In the genomic region with DNA sequence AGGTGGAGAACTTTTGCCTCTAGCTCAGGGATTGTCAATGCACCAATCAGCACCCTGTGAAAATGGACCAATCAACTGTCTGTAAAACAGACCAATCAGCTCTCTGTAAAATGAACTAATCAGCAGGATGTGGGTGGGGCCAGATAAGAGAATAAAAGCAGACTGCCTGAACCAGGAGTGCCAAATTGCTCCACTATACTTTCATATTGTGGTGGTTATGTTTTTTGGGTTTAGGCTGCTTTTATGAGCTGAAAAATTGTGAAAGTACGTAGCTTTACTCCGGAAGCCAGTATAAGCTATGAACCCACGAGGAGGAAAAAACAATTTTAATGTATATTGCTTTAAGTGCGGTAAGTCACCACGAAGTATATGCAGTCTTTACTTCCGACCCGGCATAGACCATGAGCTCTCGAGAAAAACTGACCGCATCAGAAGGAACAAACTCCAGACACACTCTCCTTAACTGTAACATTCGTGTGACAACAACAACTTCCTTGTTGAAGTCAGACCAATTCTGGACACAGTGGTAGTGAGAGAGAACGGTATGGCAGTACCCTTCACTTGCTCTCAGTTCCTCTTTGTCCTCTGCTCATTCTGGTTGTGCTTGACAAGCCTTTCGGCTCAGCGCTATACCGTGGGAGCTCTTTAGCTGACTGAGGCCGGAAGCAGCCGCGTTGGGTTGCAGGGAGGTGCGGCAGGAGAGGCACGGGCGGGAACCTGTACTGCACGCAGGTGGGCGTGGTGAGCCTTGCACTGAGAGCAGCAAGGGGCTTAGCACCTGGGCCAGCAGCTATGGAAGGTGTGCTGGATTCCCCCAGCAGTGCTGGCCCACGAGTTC, we compare ENCODE assay signal across 7 cellular contexts.
DNase-seq lines count a peak whose midpoint lies in the region; ATAC-seq, FAIRE-seq and TF ChIP-seq lines count a peak whose summit lies in the region.

No MANE protein-coding gene starts in this region.

- DNase-seq in activated CD4-positive, alpha-beta T cell treated with anti-CD3 and anti-CD28 coated beads, Interleukin-2, amount 10 ng/mL, durations not matched to agents 24 days and 14 days = peak; percentile 92
- peak; percentile 45 to 54 for DNase-seq in stimulated activated CD8-positive, alpha-beta memory T cell treated with anti-CD3 and anti-CD28 coated beads, Interleukin-15, amount 100 ng/mL, for 48 hours (ENCODE audit: low read depth in 2 of 2)
- no peak for DNase-seq in WTC11 (ENCODE audit: low spot score)
- DNase-seq in D721Med (ENCODE audit: insufficient read length, low spot score) = no peak

- peak overlapping the region; percentile 83 for H3K4me3 Mint-ChIP-seq in activated CD4-positive, alpha-beta T cell treated with anti-CD3 and anti-CD28 coated beads, Interleukin-2, amount 10 ng/mL, durations not matched to agents 24 days and 14 days
- no peak overlapping the region for H3K4me3 Mint-ChIP-seq in WTC11

- FAIRE-seq in D721Med (lab: Jason Lieb, UNC) = no peak

- TF ChIP-seq CTCF in gastroesophageal sphincter (IDR thresholded peaks at IDR 0.05) = no peak
- no peak for TF ChIP-seq CTCF in WTC11 (IDR thresholded peaks at IDR 0.05)
- no peak for TF ChIP-seq CTCF in D721Med (IDR thresholded peaks at IDR 0.05; ENCODE audit: insufficient read depth, missing control alignments)

- peak overlapping the region in 1 of 2 donors; percentile 3 for H3K4me3 ChIP-seq in gastroesophageal sphincter

- H3K27ac Mint-ChIP-seq in activated CD4-positive, alpha-beta T cell treated with anti-CD3 and anti-CD28 coated beads, Interleukin-2, amount 10 ng/mL, durations not matched to agents 24 days and 14 days = peak overlapping the region; percentile 94
- no peak overlapping the region for H3K27ac Mint-ChIP-seq in WTC11

- ATAC-seq in GM19438 (IDR thresholded peaks at IDR 0.05; ENCODE audit: low read depth, unreplicated experiment) (peak; percentile 97), HG03378 (IDR thresholded peaks at IDR 0.05; ENCODE audit: unreplicated experiment) (peak; percentile 99), gastroesophageal sphincter (peak; percentile 65), WTC11 (no peak)

- no peaks in the 10 kb centered on the region for H3K9me3 ChIP-seq in gastroesophageal sphincter

- H3K9me3 Mint-ChIP-seq in activated CD4-positive, alpha-beta T cell treated with anti-CD3 and anti-CD28 coated beads, Interleukin-2, amount 10 ng/mL, durations not matched to agents 24 days and 14 days = no peaks in the 10 kb centered on the region
- H3K9me3 Mint-ChIP-seq in WTC11 = peaks cover 23% of the 10 kb centered on the region

- peaks cover 13% of the 10 kb centered on the region for H3K27me3 Mint-ChIP-seq in activated CD4-positive, alpha-beta T cell treated with anti-CD3 and anti-CD28 coated beads, Interleukin-2, amount 10 ng/mL, durations not matched to agents 24 days and 14 days
- H3K27me3 Mint-ChIP-seq in WTC11 (ENCODE audit: low read depth) = no peaks in the 10 kb centered on the region

- CTCF ChIA-PET in WTC11 (lab: Charles Lee) = no interaction called here

- no peaks in the 10 kb centered on the region for H3K36me3 Mint-ChIP-seq in activated CD4-positive, alpha-beta T cell treated with anti-CD3 and anti-CD28 coated beads, Interleukin-2, amount 10 ng/mL, durations not matched to agents 24 days and 14 days (ENCODE audit: low read depth)
- peaks cover 6% of the 10 kb centered on the region; the same call in 1 of the 2 replicates for H3K36me3 Mint-ChIP-seq in WTC11

- H3K36me3 ChIP-seq in gastroesophageal sphincter = no peaks in the 10 kb centered on the region

- H3K27ac ChIP-seq in gastroesophageal sphincter = no peak overlapping the region

- intact Hi-C loops in activated CD4-positive, alpha-beta T cell treated with anti-CD3 and anti-CD28 coated beads, Interleukin-2, amount 10 ng/mL, durations not matched to agents 24 days and 14 days (cut with micrococcal nuclease) = loop anchor here (1.0 to 5.0 kb wide), 2 partner anchors 48 to 82 kb away; a partner anchor contains a TSS

- H3K4me1 Mint-ChIP-seq in activated CD4-positive, alpha-beta T cell treated with anti-CD3 and anti-CD28 coated beads, Interleukin-2, amount 10 ng/mL, durations not matched to agents 24 days and 14 days = peaks cover 12% of the 10 kb centered on the region
- no peaks in the 10 kb centered on the region for H3K4me1 Mint-ChIP-seq in WTC11

- 79 to 82% methylated on average over 4 to 11 of the region's 23 CpGs for WGBS in gastroesophageal sphincter (ENCODE audit: low coverage in 1 of 2), 2 donors

- no peak for TF ChIP-seq POLR2A in gastroesophageal sphincter (IDR thresholded peaks at IDR 0.05)

- H3K27me3 ChIP-seq in gastroesophageal sphincter = no peaks in the 10 kb centered on the region

- no peaks in the 10 kb centered on the region for H3K4me1 ChIP-seq in gastroesophageal sphincter

- no peak for TF ChIP-seq EP300 in gastroesophageal sphincter (IDR thresholded peaks at IDR 0.05)

- POLR2A ChIA-PET in WTC11 (lab: Charles Lee) = no interaction called here

TF ChIP-seq in WTC11, 78 proteins besides CTCF, POLR2A, EP300 and RAD21 (continues in another document):
- TF ChIP-seq KAT7 (CRISPR knock-in tag; IDR thresholded peaks at IDR 0.05; ENCODE audit: borderline replicate concordance) (no peak), JUN (CRISPR knock-in tag; IDR thresholded peaks at IDR 0.05) (no peak), ZBTB21 (CRISPR knock-in tag; IDR thresholded peaks at IDR 0.05; ENCODE audit: borderline replicate concordance) (no peak), ZNF263 (CRISPR knock-in tag; IDR thresholded peaks at IDR 0.05; ENCODE audit: low read depth) (no peak), SP1 (CRISPR knock-in tag; conservative IDR thresholded peaks at IDR 0.05) (no peak), NR3C1 (CRISPR knock-in tag; conservative IDR thresholded peaks at IDR 0.05; ENCODE audit: low read depth) (no peak), NFE2L1 (CRISPR knock-in tag; IDR thresholded peaks at IDR 0.05) (no peak)
- TF ChIP-seq, protein P1, sequence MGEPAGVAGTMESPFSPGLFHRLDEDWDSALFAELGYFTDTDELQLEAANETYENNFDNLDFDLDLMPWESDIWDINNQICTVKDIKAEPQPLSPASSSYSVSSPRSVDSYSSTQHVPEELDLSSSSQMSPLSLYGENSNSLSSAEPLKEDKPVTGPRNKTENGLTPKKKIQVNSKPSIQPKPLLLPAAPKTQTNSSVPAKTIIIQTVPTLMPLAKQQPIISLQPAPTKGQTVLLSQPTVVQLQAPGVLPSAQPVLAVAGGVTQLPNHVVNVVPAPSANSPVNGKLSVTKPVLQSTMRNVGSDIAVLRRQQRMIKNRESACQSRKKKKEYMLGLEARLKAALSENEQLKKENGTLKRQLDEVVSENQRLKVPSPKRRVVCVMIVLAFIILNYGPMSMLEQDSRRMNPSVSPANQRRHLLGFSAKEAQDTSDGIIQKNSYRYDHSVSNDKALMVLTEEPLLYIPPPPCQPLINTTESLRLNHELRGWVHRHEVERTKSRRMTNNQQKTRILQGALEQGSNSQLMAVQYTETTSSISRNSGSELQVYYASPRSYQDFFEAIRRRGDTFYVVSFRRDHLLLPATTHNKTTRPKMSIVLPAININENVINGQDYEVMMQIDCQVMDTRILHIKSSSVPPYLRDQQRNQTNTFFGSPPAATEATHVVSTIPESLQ (CRISPR knock-in tag; IDR thresholded peaks at IDR 0.05) = no peak
- TF ChIP-seq, protein P2, sequence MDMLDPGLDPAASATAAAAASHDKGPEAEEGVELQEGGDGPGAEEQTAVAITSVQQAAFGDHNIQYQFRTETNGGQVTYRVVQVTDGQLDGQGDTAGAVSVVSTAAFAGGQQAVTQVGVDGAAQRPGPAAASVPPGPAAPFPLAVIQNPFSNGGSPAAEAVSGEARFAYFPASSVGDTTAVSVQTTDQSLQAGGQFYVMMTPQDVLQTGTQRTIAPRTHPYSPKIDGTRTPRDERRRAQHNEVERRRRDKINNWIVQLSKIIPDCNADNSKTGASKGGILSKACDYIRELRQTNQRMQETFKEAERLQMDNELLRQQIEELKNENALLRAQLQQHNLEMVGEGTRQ (CRISPR knock-in tag; IDR thresholded peaks at IDR 0.05) = no peak
- TF ChIP-seq, protein P3, sequence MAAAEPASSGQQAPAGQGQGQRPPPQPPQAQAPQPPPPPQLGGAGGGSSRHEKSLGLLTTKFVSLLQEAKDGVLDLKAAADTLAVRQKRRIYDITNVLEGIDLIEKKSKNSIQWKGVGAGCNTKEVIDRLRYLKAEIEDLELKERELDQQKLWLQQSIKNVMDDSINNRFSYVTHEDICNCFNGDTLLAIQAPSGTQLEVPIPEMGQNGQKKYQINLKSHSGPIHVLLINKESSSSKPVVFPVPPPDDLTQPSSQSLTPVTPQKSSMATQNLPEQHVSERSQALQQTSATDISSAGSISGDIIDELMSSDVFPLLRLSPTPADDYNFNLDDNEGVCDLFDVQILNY (CRISPR knock-in tag; IDR thresholded peaks at IDR 0.05) = no peak
- TF ChIP-seq, protein P4, sequence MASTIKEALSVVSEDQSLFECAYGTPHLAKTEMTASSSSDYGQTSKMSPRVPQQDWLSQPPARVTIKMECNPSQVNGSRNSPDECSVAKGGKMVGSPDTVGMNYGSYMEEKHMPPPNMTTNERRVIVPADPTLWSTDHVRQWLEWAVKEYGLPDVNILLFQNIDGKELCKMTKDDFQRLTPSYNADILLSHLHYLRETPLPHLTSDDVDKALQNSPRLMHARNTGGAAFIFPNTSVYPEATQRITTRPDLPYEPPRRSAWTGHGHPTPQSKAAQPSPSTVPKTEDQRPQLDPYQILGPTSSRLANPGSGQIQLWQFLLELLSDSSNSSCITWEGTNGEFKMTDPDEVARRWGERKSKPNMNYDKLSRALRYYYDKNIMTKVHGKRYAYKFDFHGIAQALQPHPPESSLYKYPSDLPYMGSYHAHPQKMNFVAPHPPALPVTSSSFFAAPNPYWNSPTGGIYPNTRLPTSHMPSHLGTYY (CRISPR knock-in tag; IDR thresholded peaks at IDR 0.05) = no peak
- TF ChIP-seq, protein P5, sequence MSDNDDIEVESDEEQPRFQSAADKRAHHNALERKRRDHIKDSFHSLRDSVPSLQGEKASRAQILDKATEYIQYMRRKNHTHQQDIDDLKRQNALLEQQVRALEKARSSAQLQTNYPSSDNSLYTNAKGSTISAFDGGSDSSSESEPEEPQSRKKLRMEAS (CRISPR knock-in tag; IDR thresholded peaks at IDR 0.05) = no peak

Comparison
In these comparisons a context has a peak if more than half of its experiments do, and no peak if none do; other contexts are left out.
1. DNase-seq: peak in activated CD4-positive, alpha-beta T cell treated with anti-CD3 and anti-CD28 coated beads, Interleukin-2, amount 10 ng/mL, durations not matched to agents 24 days and 14 days (single experiment) and stimulated activated CD8-positive, alpha-beta memory T cell treated with anti-CD3 and anti-CD28 coated beads, Interleukin-15, amount 100 ng/mL, for 48 hours (2 of 2); none in WTC11 (single experiment) and D721Med (single experiment).